Comparison of ENCODE assay signal across 8 cellular contexts in genomic region chr1:67700692-67701410, GRCh38. TPM values are rescaled to one million over a fixed set of nuclear protein-coding genes. Genes with fewer than 3 reads are reported as not detected.
DNase-seq lines count a peak whose midpoint lies in the region; ATAC-seq and TF ChIP-seq lines count a peak whose summit lies in the region.

No MANE protein-coding gene starts in this region.

- POLR2A ChIA-PET in IMR-90 (lab: Charles Lee; ENCODE audit: unreplicated experiment), result interaction anchor here (0.6 kb wide), 2 partner anchors 9 to 285 kb away, joined by 3 to 4 read pairs; no protein-coding TSS in a partner anchor

- TF ChIP-seq RAD21 in IMR-90 (IDR thresholded peaks at IDR 0.05; ENCODE audit: low read length) (no peak), neural cell (conservative IDR thresholded peaks at IDR 0.05) (no peak)

- BruUV-seq in IMR-90 (replicated peaks; lab: Mats Ljungman, UMichigan), result no TSS peak

- H4K8ac ChIP-seq in IMR-90 (ENCODE audit: low read depth in 2 of 2, low read length in 2 of 2), result peak overlapping the region; percentile 10 to 52; a peak in 2 of 4 replicates

- no peak overlapping the region for H3K18ac ChIP-seq in IMR-90 (ENCODE audit: low read depth, low read length)

- H3K14ac ChIP-seq in IMR-90 (replicated peaks; ENCODE audit: low read depth, low read length), result peak overlapping the region; percentile 87

- H4K5ac ChIP-seq in IMR-90 (ENCODE audit: low read depth, low read length), result no peak overlapping the region

- in situ Hi-C loops in IMR-90 (cut with MboI; ENCODE audit: low sequenced_read_pairs) (no loop called here), astrocyte of the spinal cord (cut with HindIII; ENCODE audit: low sequenced_read_pairs) (no loop called here)

- H3K9me3 ChIP-seq in IMR-90 (ENCODE audit: control insufficient read depth, insufficient read depth, low read length) (no peaks in the 10 kb centered on the region), neural cell (ENCODE audit: low read length) (no peaks in the 10 kb centered on the region)

- no peak overlapping the region for H3K4me3 ChIP-seq in IMR-90 (ENCODE audit: insufficient read depth, low read depth, low read length)
- no peak overlapping the region for H3K4me3 ChIP-seq in astrocyte of the spinal cord (ENCODE audit: low read depth, low read length)
- H3K4me3 ChIP-seq in neural cell (ENCODE audit: low read length), result peak overlapping the region; percentile 36

- H3K27me3 ChIP-seq in IMR-90 (ENCODE audit: control insufficient read depth, insufficient read depth, low read length), result no peaks in the 10 kb centered on the region
- no peaks in the 10 kb centered on the region for H3K27me3 ChIP-seq in neural cell (ENCODE audit: insufficient read depth, low read depth, low read length)

- 0 out of 2 replicates have a peak overlapping the region, but pooled peaks have one; percentile 11 for H2BK120ac ChIP-seq in IMR-90 (ENCODE audit: low read depth, low read length)

- no peaks in the 10 kb centered on the region for H3K9me2 ChIP-seq in neural cell (ENCODE audit: insufficient read depth, low read length)

- H2AFZ ChIP-seq in IMR-90 (replicated peaks; ENCODE audit: low read length, poor library complexity) (no peak overlapping the region), neural cell (ENCODE audit: low read depth, low read length) (no peak overlapping the region)

- ATAC-seq in IMR-90 (ENCODE audit: low read depth) (peak; percentile 50), GM21515 (IDR thresholded peaks at IDR 0.05; ENCODE audit: unreplicated experiment) (no peak)

- TF ChIP-seq EP300 in neural cell (conservative IDR thresholded peaks at IDR 0.05; ENCODE audit: poor library complexity, severe bottlenecking), result no peak

- dilution Hi-C loops in IMR-90 (cut with HindIII; ENCODE audit: low sequenced_read_pairs, unreplicated experiment), result no loop called here

- CTCF ChIA-PET in IMR-90 (lab: Yijun Ruan, JAX), result no interaction called here

- H3K56ac ChIP-seq in IMR-90 (ENCODE audit: extremely low read depth, insufficient read depth, low read length), result no peak overlapping the region

- peak overlapping the region; percentile 34; the same call in 1 of the 2 replicates for H3K23ac ChIP-seq in IMR-90 (ENCODE audit: low read depth, low read length)

- no peak overlapping the region for H2BK15ac ChIP-seq in IMR-90 (ENCODE audit: low read depth, low read length)

- peak overlapping the region; percentile 50 for H4K91ac ChIP-seq in IMR-90 (ENCODE audit: insufficient read depth, low read depth, low read length)

- H4K20me1 ChIP-seq in IMR-90 (ENCODE audit: insufficient read depth, low read length) (no peaks in the 10 kb centered on the region), neural cell (ENCODE audit: insufficient read depth) (no peaks in the 10 kb centered on the region)

- H3K9ac ChIP-seq in IMR-90 (ENCODE audit: low read depth, low read length), result no peak overlapping the region
- H3K9ac ChIP-seq in neural cell (ENCODE audit: low read length), result no peak overlapping the region

- no peak overlapping the region for H3K4me2 ChIP-seq in IMR-90 (ENCODE audit: low read depth, low read length)
- no peak overlapping the region for H3K4me2 ChIP-seq in neural cell (ENCODE audit: low read length)

- no peak overlapping the region for H2AK9ac ChIP-seq in IMR-90 (replicated peaks; ENCODE audit: low read depth, low read length, poor library complexity)

- no peaks in the 10 kb centered on the region for H3K79me2 ChIP-seq in neural cell (replicated peaks; ENCODE audit: insufficient read depth, low read length)

- intact Hi-C loops in IMR-90 (cut with micrococcal nuclease), result no loop called here

- peak; percentile 23; the same call in 1 of the 2 replicates for TF ChIP-seq CTCF in IMR-90 (conservative IDR thresholded peaks at IDR 0.05; ENCODE audit: low read depth, low read length)
- TF ChIP-seq CTCF in astrocyte of the spinal cord (IDR thresholded peaks at IDR 0.05; ENCODE audit: low read depth, low read length), result peak; percentile 31
- peak; percentile 42 for TF ChIP-seq CTCF in neural cell (IDR thresholded peaks at IDR 0.05; ENCODE audit: poor library complexity, severe bottlenecking)

- peak overlapping the region; percentile 34; the same call in 1 of the 2 replicates for H2BK20ac ChIP-seq in IMR-90 (ENCODE audit: low read depth, low read length)

- peak overlapping the region; percentile 66 for H3K4ac ChIP-seq in IMR-90 (ENCODE audit: low read depth, low read length)

- no peaks in the 10 kb centered on the region for H3F3A ChIP-seq in neural cell (ENCODE audit: insufficient read depth, low read length, poor library complexity, severe bottlenecking)

- H3K27ac ChIP-seq in IMR-90 (ENCODE audit: insufficient read depth, low read length), result no peak overlapping the region
- peak overlapping the region; percentile 28 for H3K27ac ChIP-seq in neural cell (ENCODE audit: low read length)

- peak overlapping the region; percentile 65 for H2BK5ac ChIP-seq in IMR-90 (ENCODE audit: low read depth, low read length, poor library complexity, severe bottlenecking)

- H2AK5ac ChIP-seq in IMR-90 (ENCODE audit: low read depth, low read length), result peak overlapping the region; percentile 20

- H3K36me3 ChIP-seq in IMR-90 (ENCODE audit: control insufficient read depth, insufficient read depth, low read length) (peaks cover 10% of the 10 kb centered on the region), neural cell (ENCODE audit: insufficient read depth, low read length) (no peaks in the 10 kb centered on the region)

- peak; percentile 50 to 61 for DNase-seq in SHP77 (lab: John Stamatoyannopoulos, UW)
- no peak for DNase-seq in SHP77 treated with DMSO at 0.1 percent for 48 hours (lab: John Stamatoyannopoulos, UW)
- peak; percentile 73 for DNase-seq in IMR-90
- peak; percentile 77 for DNase-seq in astrocyte of the spinal cord (ENCODE audit: low read depth, low spot score)
- DNase-seq in GF-D8 (lab: John Stamatoyannopoulos, UW), result no peak
- DNase-seq in NCI-H2107 (lab: John Stamatoyannopoulos, UW), result no peak

- no CpG with 5 or more reads among the region's 8 CpGs for WGBS in IMR-90 (ENCODE audit: extremely low coverage in 2 of 2, insufficient read length in 1 of 2), 2 experiments

- peaks cover 15 to 34% of the 10 kb centered on the region in 2 experiments for H3K79me1 ChIP-seq in IMR-90 (ENCODE audit: low read depth in 1 of 2, low read length in 2 of 2)

- no peak for TF ChIP-seq POLR2A in IMR-90 (IDR thresholded peaks at IDR 0.05; ENCODE audit: low read depth, low read length)

- peaks cover 19% of the 10 kb centered on the region for H3K9me1 ChIP-seq in IMR-90 (ENCODE audit: insufficient read depth, low read length)

- peaks cover 10% of the 10 kb centered on the region for H3K4me1 ChIP-seq in IMR-90 (ENCODE audit: control insufficient read depth, insufficient read depth, low read length)

TF ChIP-seq in IMR-90, 13 proteins besides CTCF, POLR2A, EP300 and RAD21 (continues in another document):
- TF ChIP-seq RFX5 (IDR thresholded peaks at IDR 0.05; ENCODE audit: low read depth, low read length) (no peak), CEBPB (IDR thresholded peaks at IDR 0.05; ENCODE audit: low read depth, low read length) (peak; percentile 69; the same call in 1 of the 2 replicates), BHLHE40 (IDR thresholded peaks at IDR 0.05; ENCODE audit: low read depth, low read length) (no peak), FOS (IDR thresholded peaks at IDR 0.05; ENCODE audit: low read depth, low read length) (peak; percentile 33; the same call in 1 of the 2 replicates), NFE2L2 (IDR thresholded peaks at IDR 0.05; ENCODE audit: low read depth, low read length) (no peak), MAZ (IDR thresholded peaks at IDR 0.05; ENCODE audit: borderline replicate concordance, low read depth, low read length) (no peak)
- TF ChIP-seq, protein P1, sequence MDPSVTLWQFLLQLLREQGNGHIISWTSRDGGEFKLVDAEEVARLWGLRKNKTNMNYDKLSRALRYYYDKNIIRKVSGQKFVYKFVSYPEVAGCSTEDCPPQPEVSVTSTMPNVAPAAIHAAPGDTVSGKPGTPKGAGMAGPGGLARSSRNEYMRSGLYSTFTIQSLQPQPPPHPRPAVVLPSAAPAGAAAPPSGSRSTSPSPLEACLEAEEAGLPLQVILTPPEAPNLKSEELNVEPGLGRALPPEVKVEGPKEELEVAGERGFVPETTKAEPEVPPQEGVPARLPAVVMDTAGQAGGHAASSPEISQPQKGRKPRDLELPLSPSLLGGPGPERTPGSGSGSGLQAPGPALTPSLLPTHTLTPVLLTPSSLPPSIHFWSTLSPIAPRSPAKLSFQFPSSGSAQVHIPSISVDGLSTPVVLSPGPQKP (IDR thresholded peaks at IDR 0.05; ENCODE audit: borderline replicate concordance, low read depth, low read length), result no peak

TF ChIP-seq in neural cell, 6 proteins besides CTCF, POLR2A, EP300 and RAD21 (continues in another document):
- TF ChIP-seq SMC3 (conservative IDR thresholded peaks at IDR 0.05; ENCODE audit: poor library complexity) (no peak), EZH2 (IDR thresholded peaks at IDR 0.05; ENCODE audit: borderline replicate concordance, insufficient read depth, low read length, poor library complexity, severe bottlenecking) (no peak), TAF1 (IDR thresholded peaks at IDR 0.05; ENCODE audit: low read depth) (no peak), MXI1 (conservative IDR thresholded peaks at IDR 0.05; ENCODE audit: poor library complexity, severe bottlenecking) (no peak)

RNA-seq across cellular contexts. Expression of gene GADD45A, which starts 15.8 kb away (rescaled TPM):
- 10.9 and 16.7 TPM in 2 replicates for total RNA-seq in IMR-90 (2012; rRNA removed)
- 114 and 129 TPM in 2 replicates for polyA plus RNA-seq in IMR-90 (2012; rRNA removed)
- 128 and 171 TPM in 2 replicates for polyA plus RNA-seq in IMR-90 (2012; cell fraction: cytosol; rRNA removed)
- polyA plus RNA-seq in IMR-90 (2012; cell fraction: nucleus; rRNA removed; ENCODE audit: low replicate concordance), result 210 and 388 TPM in 2 replicates
- polyA plus RNA-seq in neural cell, result 13.7 and 17.1 TPM in 2 replicates
- 14.6 and 20.0 TPM in 2 replicates for polyA minus RNA-seq in neural cell

Comparison
In these comparisons a context has a peak if more than half of its experiments do, and no peak if none do; other contexts are left out.
1. DNase-seq: peak in SHP77 (2 of 2), IMR-90 (single experiment) and astrocyte of the spinal cord (single experiment); none in SHP77 treated with DMSO at 0.1 percent for 48 hours (single experiment), GF-D8 (single experiment) and NCI-H2107 (single experiment).
2. Peak in every context shown above with its lines, with median percentiles within 50 percentile points of each other: CTCF ChIP-seq.